ENCODE assay signal across 13 cellular contexts in the genomic region with DNA sequence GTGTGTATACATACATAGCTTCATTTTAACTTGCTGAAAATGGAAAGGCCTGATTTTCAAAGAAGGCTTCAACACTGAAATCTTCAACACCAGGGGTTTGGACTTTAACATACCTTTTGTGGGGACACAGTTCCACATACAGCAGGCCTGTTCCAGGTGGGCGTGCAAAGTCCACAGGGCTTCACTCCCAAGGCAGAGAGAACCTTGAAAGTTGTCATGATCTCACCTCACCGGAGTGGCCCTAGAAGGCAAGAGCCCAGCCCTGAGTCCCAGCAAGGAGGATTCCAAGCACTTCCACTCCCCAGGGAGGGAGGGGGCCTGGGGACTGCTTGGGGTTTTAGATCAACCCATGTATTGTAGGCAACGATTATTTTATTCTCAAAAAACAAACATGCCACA. TPM values are rescaled to one million over a fixed set of nuclear protein-coding genes. Genes with fewer than 3 reads are reported as not detected.
DNase-seq lines count a peak whose midpoint lies in the region; ATAC-seq and TF ChIP-seq lines count a peak whose summit lies in the region.
"Had no signal": no experiment of that assay in that cellular context is flagged by ENCODE, and none has a peak within 500 bp of the region (broad histone marks: within the 10 kb centered on the region; RNA-seq: fewer than 3 reads in every experiment).

No MANE protein-coding gene starts in this region.

- H4K20me1 ChIP-seq in IMR-90 (ENCODE audit: insufficient read depth, low read length): no peaks in the 10 kb centered on the region
- H4K20me1 ChIP-seq: BLaER1 had no signal

- no peak overlapping the region for H2AK9ac ChIP-seq in IMR-90 (replicated peaks; ENCODE audit: low read depth, low read length, poor library complexity)

- POLR2A ChIA-PET in IMR-90 (lab: Charles Lee; ENCODE audit: unreplicated experiment): no interaction called here

- H2BK5ac ChIP-seq in IMR-90 (ENCODE audit: low read depth, low read length, poor library complexity, severe bottlenecking): no peak overlapping the region

- H3K36me3 ChIP-seq in IMR-90 (ENCODE audit: control insufficient read depth, insufficient read depth, low read length): no peaks in the 10 kb centered on the region
- H3K36me3 ChIP-seq: BLaER1 had no signal

- H2BK120ac ChIP-seq in IMR-90 (ENCODE audit: low read depth, low read length): no peak overlapping the region

- no peak overlapping the region for H2BK15ac ChIP-seq in IMR-90 (ENCODE audit: low read depth, low read length)

- H4K91ac ChIP-seq in IMR-90 (ENCODE audit: insufficient read depth, low read depth, low read length): no peak overlapping the region

- H2BK20ac ChIP-seq in IMR-90 (ENCODE audit: low read depth, low read length): no peak overlapping the region

- CTCF ChIA-PET in IMR-90 (lab: Yijun Ruan, JAX): no interaction called here

- no peak overlapping the region for H3K4ac ChIP-seq in IMR-90 (ENCODE audit: low read depth, low read length)

- dilution Hi-C loops in IMR-90 (cut with HindIII; ENCODE audit: low sequenced_read_pairs, unreplicated experiment): no loop called here

- no peak overlapping the region for H2AK5ac ChIP-seq in IMR-90 (ENCODE audit: low read depth, low read length)

- H2AFZ ChIP-seq in IMR-90 (replicated peaks; ENCODE audit: low read length, poor library complexity): peak overlapping the region; percentile 11

- peaks cover 3% of the 10 kb centered on the region; the same call in 1 of the 2 replicates for H3K9me1 ChIP-seq in IMR-90 (ENCODE audit: insufficient read depth, low read length)

- BruUV-seq in IMR-90 (replicated peaks; lab: Mats Ljungman, UMichigan): no TSS peak

- no peak overlapping the region for H3K4me3 ChIP-seq in IMR-90 (ENCODE audit: insufficient read depth, low read depth, low read length)
- H3K4me3 ChIP-seq: BLaER1, GM23338 had no signal

- H3K56ac ChIP-seq in IMR-90 (ENCODE audit: extremely low read depth, insufficient read depth, low read length): no peak overlapping the region

- DNase-seq in activated CD8-positive, alpha-beta memory T cell treated with anti-CD3 and anti-CD28 coated beads, Interleukin-2, amount 50 U/mL, for 48 hours: peak; percentile 45
- no peak for DNase-seq in activated CD8-positive, alpha-beta memory T cell treated with anti-CD3 and anti-CD28 coated beads, Interleukin-2, amount 50 U/mL, for 4 hours
- DNase-seq in IMR-90: no peak
- no peak for DNase-seq in left colon
- peak; percentile 71 for DNase-seq in posterior vena cava (ENCODE audit: low spot score)
- DNase-seq in NCI-H446 treated with DMSO at 0.1 percent for 48 hours (lab: John Stamatoyannopoulos, UW): no peak
- DNase-seq: AML-193, H7 had no signal

- H3K9ac ChIP-seq in IMR-90 (ENCODE audit: low read depth, low read length): no peak overlapping the region
- H3K9ac ChIP-seq: BLaER1 had no signal

- in situ Hi-C loops in IMR-90 (cut with MboI; ENCODE audit: low sequenced_read_pairs): no loop called here

- H3K23ac ChIP-seq in IMR-90 (ENCODE audit: low read depth, low read length): no peak overlapping the region

- no peak for TF ChIP-seq POLR2A in IMR-90 (IDR thresholded peaks at IDR 0.05; ENCODE audit: low read depth, low read length)

- H3K4me1 ChIP-seq in IMR-90 (ENCODE audit: control insufficient read depth, insufficient read depth, low read length): peaks cover 3% of the 10 kb centered on the region

- H3K27ac ChIP-seq in IMR-90 (ENCODE audit: insufficient read depth, low read length): no peak overlapping the region
- H3K27ac ChIP-seq: 22Rv1, BLaER1 had no signal

- no peak overlapping the region for H3K18ac ChIP-seq in IMR-90 (ENCODE audit: low read depth, low read length)

- H3K79me1 ChIP-seq in IMR-90 (ENCODE audit: low read depth in 1 of 2, low read length in 2 of 2): peaks cover 0 to 4% of the 10 kb centered on the region in 2 experiments; a peak in 2 of 4 replicates

- WGBS in IMR-90 (ENCODE audit: extremely low coverage in 2 of 2, insufficient read length in 1 of 2), 2 experiments: no CpG with 5 or more reads among the region's 3 CpGs

- no peak for TF ChIP-seq CTCF in IMR-90 (conservative IDR thresholded peaks at IDR 0.05; ENCODE audit: low read depth, low read length)

- no peak overlapping the region for H4K5ac ChIP-seq in IMR-90 (ENCODE audit: low read depth, low read length)

- no peak for TF ChIP-seq RAD21 in IMR-90 (IDR thresholded peaks at IDR 0.05; ENCODE audit: low read length)

- no peak overlapping the region for H3K4me2 ChIP-seq in IMR-90 (ENCODE audit: low read depth, low read length)

- ATAC-seq in IMR-90 (ENCODE audit: low read depth) (no peak), left colon (peak; percentile 21), GM21447 (IDR thresholded peaks at IDR 0.05; ENCODE audit: unreplicated experiment) (no peak), HG02759 (IDR thresholded peaks at IDR 0.05; ENCODE audit: unreplicated experiment) (no peak)
- ATAC-seq: GM23338 had no signal

- no peaks in the 10 kb centered on the region for H3K9me3 ChIP-seq in IMR-90 (ENCODE audit: control insufficient read depth, insufficient read depth, low read length)
- H3K9me3 ChIP-seq: BLaER1 had no signal

- H4K8ac ChIP-seq in IMR-90 (ENCODE audit: low read depth in 2 of 2, low read length in 2 of 2): no peak overlapping the region

- no peak overlapping the region for H3K14ac ChIP-seq in IMR-90 (replicated peaks; ENCODE audit: low read depth, low read length)

- intact Hi-C loops in IMR-90 (cut with micrococcal nuclease) (loop anchor here (10.0 kb wide), 1 partner anchor 321 kb away; no protein-coding TSS in a partner anchor), left colon (cut with DNase I, micrococcal nuclease) (loop anchor here in 1 of 2 donors (10.0 kb wide), 1 partner anchor 251 kb away; no protein-coding TSS in a partner anchor), posterior vena cava (cut with DNase I) (loop anchor here (10.0 kb wide), 2 partner anchors 241 to 591 kb away; no protein-coding TSS in a partner anchor)

- no peaks in the 10 kb centered on the region for H3K27me3 ChIP-seq in IMR-90 (ENCODE audit: control insufficient read depth, insufficient read depth, low read length)
- H3K27me3 ChIP-seq: BLaER1 had no signal

TF ChIP-seq in IMR-90, 13 proteins besides CTCF, POLR2A, EP300 and RAD21:
- no peak for TF ChIP-seq USF2 (IDR thresholded peaks at IDR 0.05; ENCODE audit: low read depth, low read length)

RNA-seq across cellular contexts. Expression of gene TMEM242, which starts 47.2 kb away (rescaled TPM):
- total RNA-seq in IMR-90 (2012; rRNA removed) (2.3 and 4.2 TPM in 2 replicates), left colon (10 to 100 TPM; 11.2 to 11.5 TPM), posterior vena cava (10 to 100 TPM; 11.8 to 12.6 TPM)
- polyA plus RNA-seq in IMR-90 (2012; rRNA removed): 4.3 and 4.6 TPM in 2 replicates
- 1.9 and 2.1 TPM in 2 replicates for polyA plus RNA-seq in IMR-90 (2012; cell fraction: cytosol; rRNA removed)
- polyA plus RNA-seq in IMR-90 (2012; cell fraction: nucleus; rRNA removed; ENCODE audit: low replicate concordance): 0.70 and 2.6 TPM in 2 replicates

Comparison
In these comparisons a context has a peak if more than half of its experiments do, and no peak if none do; other contexts are left out.
1. DNase-seq: peak in activated CD8-positive, alpha-beta memory T cell treated with anti-CD3 and anti-CD28 coated beads, Interleukin-2, amount 50 U/mL, for 48 hours (single experiment) and posterior vena cava (single experiment); none in activated CD8-positive, alpha-beta memory T cell treated with anti-CD3 and anti-CD28 coated beads, Interleukin-2, amount 50 U/mL, for 4 hours (single experiment), IMR-90 (single experiment), left colon (0 of 2) and NCI-H446 treated with DMSO at 0.1 percent for 48 hours (single experiment).